8 cellular contexts compared by ENCODE assay signal in the genomic region with DNA sequence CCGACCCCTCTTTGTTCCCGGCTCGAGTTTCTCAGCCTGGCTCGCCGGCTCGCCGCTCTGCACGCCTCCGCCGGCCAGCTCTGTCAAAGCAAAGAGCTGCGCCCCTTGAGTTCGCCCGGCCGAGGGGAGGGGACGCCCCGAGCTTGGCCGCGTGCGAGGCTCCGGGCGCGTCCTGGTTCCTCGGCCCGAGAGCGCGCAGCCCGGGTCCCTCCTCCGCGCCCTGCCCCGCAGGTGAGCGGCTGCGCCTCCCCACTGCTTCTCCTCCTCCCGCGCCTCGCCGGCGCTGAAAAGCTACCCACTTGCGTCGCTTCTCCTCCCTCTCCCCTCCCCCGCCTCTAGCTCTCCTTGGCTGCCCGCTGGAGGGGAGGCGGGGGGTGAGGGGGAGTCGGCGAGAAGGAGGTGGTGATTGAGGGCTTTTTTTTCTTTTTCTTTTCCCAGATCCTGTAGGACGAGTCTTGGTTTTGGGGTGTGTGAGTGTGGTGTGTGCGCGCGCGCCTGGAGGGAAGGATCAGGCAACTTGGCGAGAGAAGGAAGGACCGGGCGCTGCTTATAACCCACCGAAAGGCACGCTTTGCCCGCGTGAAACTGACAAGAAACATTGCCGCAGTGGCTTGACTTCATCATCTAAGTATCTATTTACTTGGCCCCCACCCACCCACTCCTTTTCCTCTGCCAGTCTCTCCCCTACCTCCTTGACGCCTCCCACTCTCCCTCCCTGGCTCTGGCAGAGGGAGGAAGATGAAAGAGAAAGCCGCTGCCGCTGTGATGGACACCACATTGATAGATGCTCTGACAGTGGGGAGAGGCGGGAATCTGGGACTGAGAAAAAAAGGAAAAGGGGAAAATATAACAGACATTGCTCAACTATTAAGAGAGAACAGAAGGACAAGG. TPM values are rescaled to one million over a fixed set of nuclear protein-coding genes. Genes with fewer than 3 reads are reported as not detected.
A peak's percentile ranks its signal among the peaks of the same experiment; 100 is the strongest.
DNase-seq lines count a peak whose midpoint lies in the region; ATAC-seq and TF ChIP-seq lines count a peak whose summit lies in the region.

A gene (minus strand): TSS at position 261 of the 891 bp plus-strand sequence. CDS start 1,165 bp downstream, outside the sequence.

- peaks cover 30% of the 10 kb centered on the region for H3K27me3 ChIP-seq in cardiac muscle cell

- peaks cover 24% of the 10 kb centered on the region for H3K4me1 ChIP-seq in cardiac muscle cell (ENCODE audit: low read depth)

- no peaks in the 10 kb centered on the region for H3K9me3 ChIP-seq in cardiac muscle cell (ENCODE audit: low read depth)

- H3K27ac ChIP-seq in cardiac muscle cell, result peak within 1 kb of the TSS; percentile 76

- no peak for TF ChIP-seq POLR2A in GM18505 (IDR thresholded peaks at IDR 0.05; ENCODE audit: borderline replicate concordance, extremely low read depth, insufficient read depth, insufficient read length)

- DNase-seq in RKO (ENCODE audit: low spot score), result peak; percentile 73
- DNase-seq in activated gamma-delta T cell (lab: John Stamatoyannopoulos, UW), result peak; percentile 21
- peak; percentile 42 to 90 for DNase-seq in cardiac muscle cell (ENCODE audit: low read depth in 1 of 2, low spot score in 1 of 2)
- no peak for DNase-seq in retinal pigment epithelial cell (ENCODE audit: low read depth)
- DNase-seq in epidermal melanocyte (ENCODE audit: insufficient read length, low spot score), result no peak

- H3K4me3 ChIP-seq in cardiac muscle cell (peak within 1 kb of the TSS; percentile 96), retinal pigment epithelial cell (ENCODE audit: low read length) (peak within 1 kb of the TSS; percentile 59)

- TF ChIP-seq CTCF in cardiac muscle cell (IDR thresholded peaks at IDR 0.05; ENCODE audit: low read depth, low read length) (no peak), retinal pigment epithelial cell (conservative IDR thresholded peaks at IDR 0.05; ENCODE audit: low read depth, low read length) (no peak)

- no peaks in the 10 kb centered on the region for H3K36me3 ChIP-seq in cardiac muscle cell

- ATAC-seq in GM18505 (IDR thresholded peaks at IDR 0.05; ENCODE audit: unreplicated experiment), result peak; percentile 37
- ATAC-seq in HG03097 (IDR thresholded peaks at IDR 0.05; ENCODE audit: low FRiP score, unreplicated experiment), result peak; percentile 35
- ATAC-seq in GM21825 (IDR thresholded peaks at IDR 0.05; ENCODE audit: unreplicated experiment), result no peak

RNA-seq across cellular contexts. Expression of the gene that starts here (rescaled TPM):
- total RNA-seq in cardiac muscle cell, result 67.2 and 70.3 TPM in 2 replicates
- 45.8 and 69.1 TPM in 2 replicates for polyA plus RNA-seq in cardiac muscle cell

Comparison
In these comparisons a context has a peak if more than half of its experiments do, and no peak if none do; other contexts are left out.
1. DNase-seq: peak in RKO (single experiment), activated gamma-delta T cell (single experiment) and cardiac muscle cell (2 of 2); none in retinal pigment epithelial cell (single experiment) and epidermal melanocyte (single experiment).